1 cellular context compared by ENCODE assay signal in the genomic region with DNA sequence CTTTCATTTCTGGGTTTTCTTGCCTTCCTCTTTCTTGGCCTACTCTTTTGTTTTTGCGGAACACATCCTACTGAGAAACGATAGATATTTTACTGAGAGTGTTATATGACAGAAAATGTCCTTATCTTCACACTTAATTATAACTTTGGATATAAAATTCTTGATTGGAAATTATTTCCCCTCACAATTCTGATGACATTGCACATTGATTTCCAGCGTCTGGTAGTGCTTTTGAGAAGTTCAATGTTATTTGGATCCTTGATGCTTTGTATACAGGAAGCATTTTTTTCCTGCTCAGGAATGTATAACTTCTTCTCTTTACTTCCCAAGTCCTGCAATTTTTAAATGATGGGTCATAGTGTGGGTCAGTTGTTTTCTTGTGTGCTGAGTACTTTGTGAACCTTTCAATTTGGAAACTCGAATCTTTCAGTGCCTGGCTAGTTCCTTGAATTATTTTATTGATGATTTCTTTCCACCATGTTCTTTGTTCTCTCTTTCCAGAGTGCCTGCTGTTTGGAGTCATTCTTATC.
TF ChIP-seq lines count a peak whose summit lies in the region.

No MANE protein-coding gene starts in this region.

TF ChIP-seq in HepG2, 621 proteins besides CTCF, POLR2A, EP300 and RAD21 (continued from another document):
- TF ChIP-seq ZBTB40 (IDR thresholded peaks at IDR 0.05) (no peak), ZBTB40 (CRISPR knock-in tag; IDR thresholded peaks at IDR 0.05) (no peak)
